In the genomic region with DNA sequence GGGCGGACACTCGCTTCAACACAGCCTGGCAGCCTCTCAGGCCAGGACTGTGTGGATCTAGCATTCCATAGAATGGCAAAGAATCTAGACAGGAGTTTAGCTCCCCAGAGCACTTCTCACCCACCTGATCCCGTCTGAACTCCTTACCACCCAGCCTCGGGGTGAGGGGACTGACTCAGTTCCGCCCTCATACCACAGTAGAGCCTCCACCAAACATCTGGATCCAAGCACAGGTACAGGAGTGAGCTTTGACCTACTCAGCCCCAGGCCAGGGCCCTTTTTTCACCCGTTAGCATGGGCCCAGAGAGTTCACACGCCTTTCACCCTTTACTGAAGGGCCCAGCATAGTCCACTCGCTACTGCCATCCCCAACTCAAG, we compare ENCODE assay signal across 8 cellular contexts. TPM values are rescaled to one million over a fixed set of nuclear protein-coding genes. Genes with fewer than 3 reads are reported as not detected.
A peak's percentile ranks its signal among the peaks of the same experiment; 100 is the strongest.
DNase-seq lines count a peak whose midpoint lies in the region; ATAC-seq and TF ChIP-seq lines count a peak whose summit lies in the region.

No MANE protein-coding gene starts in this region.

- intact Hi-C loops in prostate gland (cut with DNase I) (loop anchor here (5.0 kb wide), 1 partner anchor 348 kb away; a partner anchor contains a TSS), posterior cingulate gyrus (cut with DNase I) (loop anchor here (5.0 kb wide), 1 partner anchor 348 kb away; a partner anchor contains a TSS)

- H3K4me3 ChIP-seq in GM12865 (ENCODE audit: low read depth, low read length) (peak overlapping the region; percentile 71), RWPE2 (ENCODE audit: severe bottlenecking) (peak overlapping the region; percentile 62), fibroblast of lung (replicated peaks in 1 of 4; ENCODE audit: control extremely low read depth in 1 of 4, insufficient read depth in 1 of 4, low read depth in 3 of 4, low read length in 4 of 4) (peak overlapping the region; percentile 88 to 99 (median 95)), prostate gland (peak overlapping the region; percentile 71 to 87)

- no peaks in the 10 kb centered on the region for H3K27me3 ChIP-seq in RWPE2 (ENCODE audit: insufficient read depth, poor library complexity, severe bottlenecking)
- H3K27me3 ChIP-seq in fibroblast of lung (ENCODE audit: control insufficient read depth, insufficient read depth, low read length): no peaks in the 10 kb centered on the region
- no peaks in the 10 kb centered on the region for H3K27me3 ChIP-seq in prostate gland (replicated peaks; ENCODE audit: insufficient read depth)

- peak overlapping the region; percentile 74 for H3K9ac ChIP-seq in fibroblast of lung (ENCODE audit: insufficient read depth, low read length)

- no peak for TF ChIP-seq CTCF in GM12865 (IDR thresholded peaks at IDR 0.05; ENCODE audit: insufficient read depth, low read depth, low read length, missing control alignments)
- TF ChIP-seq CTCF in RWPE2 (IDR thresholded peaks at IDR 0.05; ENCODE audit: poor library complexity, severe bottlenecking): no peak
- TF ChIP-seq CTCF in fibroblast of lung (conservative IDR thresholded peaks at IDR 0.05 in 1 of 2, IDR thresholded peaks at IDR 0.05 in 1 of 2; ENCODE audit: low read depth in 1 of 2, low read length in 2 of 2): no peak
- TF ChIP-seq CTCF in prostate gland (IDR thresholded peaks at IDR 0.05): no peak

- H3K9me3 ChIP-seq in RWPE2 (ENCODE audit: severe bottlenecking) (no peaks in the 10 kb centered on the region), fibroblast of lung (ENCODE audit: control insufficient read depth, insufficient read depth, low read depth, low read length) (no peaks in the 10 kb centered on the region), prostate gland (no peaks in the 10 kb centered on the region)

- peaks cover 41% of the 10 kb centered on the region for H3K79me2 ChIP-seq in fibroblast of lung (ENCODE audit: control insufficient read depth, insufficient read depth, low read length)

- H3K36me3 ChIP-seq in RWPE2 (ENCODE audit: low read depth): peaks cover 42% of the 10 kb centered on the region
- peaks cover 2% of the 10 kb centered on the region for H3K36me3 ChIP-seq in fibroblast of lung (ENCODE audit: control insufficient read depth, insufficient read depth, low read length)
- no peaks in the 10 kb centered on the region for H3K36me3 ChIP-seq in prostate gland

- H4K20me1 ChIP-seq in fibroblast of lung (ENCODE audit: control insufficient read depth, extremely low read depth, insufficient read depth, low read length): no peaks in the 10 kb centered on the region

- peak overlapping the region; percentile 34 for H3K27ac ChIP-seq in RWPE2 (ENCODE audit: poor library complexity, severe bottlenecking)
- H3K27ac ChIP-seq in fibroblast of lung (ENCODE audit: insufficient read depth, low read length): peak overlapping the region; percentile 58
- peak overlapping the region; percentile 71 to 83 for H3K27ac ChIP-seq in prostate gland

- peak overlapping the region; percentile 82 for H2AFZ ChIP-seq in fibroblast of lung (ENCODE audit: low read length)

- 10% methylated on average over 7 of the region's 8 CpGs for WGBS in prostate gland

- no peak for TF ChIP-seq POLR2A in prostate gland (IDR thresholded peaks at IDR 0.05)

- H3K4me1 ChIP-seq in RWPE2 (ENCODE audit: insufficient read depth, poor library complexity, severe bottlenecking) (peaks cover 37% of the 10 kb centered on the region), fibroblast of lung (ENCODE audit: control insufficient read depth, extremely low read depth, insufficient read depth, low read length) (peaks cover 13% of the 10 kb centered on the region), prostate gland (replicated peaks) (peaks cover 14% of the 10 kb centered on the region)

- DNase-seq in GM12865 (ENCODE audit: low read depth) (no peak), RWPE2 (ENCODE audit: low spot score) (no peak), fibroblast of lung (ENCODE audit: low read depth in 2 of 2) (no peak), prostate gland (ENCODE audit: low spot score) (no peak), AG08396 (ENCODE audit: low spot score) (no peak), posterior cingulate gyrus (no peak), NCI-H2171 (lab: John Stamatoyannopoulos, UW) (no peak)

- ATAC-seq in RWPE2 (ENCODE audit: low read depth) (peak; percentile 3), GM21515 (IDR thresholded peaks at IDR 0.05; ENCODE audit: unreplicated experiment) (no peak)

- H3K4me2 ChIP-seq in fibroblast of lung (ENCODE audit: extremely low read depth, insufficient read depth, low read length): peak overlapping the region; percentile 93

RNA-seq across cellular contexts. Expression of a gene that starts 0.7 kb away (rescaled TPM):
- 16.4 and 26.4 TPM in 2 replicates for total RNA-seq in fibroblast of lung
- polyA plus RNA-seq in fibroblast of lung: 141 and 169 TPM in 2 replicates
- 144 and 162 TPM in 2 replicates for polyA plus RNA-seq in fibroblast of lung (2012)
- 195 and 196 TPM in 2 replicates for polyA minus RNA-seq in fibroblast of lung (ENCODE audit: low replicate concordance)
- total RNA-seq in prostate gland: 100 to 1,000 TPM in 1 of 2 donors, 10 to 100 TPM in 1; 76.8 to 282 TPM
